ENCODE assay signal across 8 cellular contexts in genomic region chr6:35725721-35726438, GRCh38. TPM values are rescaled to one million over a fixed set of nuclear protein-coding genes. Genes with fewer than 3 reads are reported as not detected.
DNase-seq lines count a peak whose midpoint lies in the region; ATAC-seq lines count a peak whose summit lies in the region.

No MANE protein-coding gene starts in this region.

- H3K27me3 ChIP-seq in H7 (ENCODE audit: control insufficient read depth, insufficient read depth, low read length) = no peaks in the 10 kb centered on the region; the same call in 1 of the 2 replicates

- H3K36me3 ChIP-seq in H7 (replicated peaks; ENCODE audit: control insufficient read depth, insufficient read depth, low read length) = no peaks in the 10 kb centered on the region

- ATAC-seq in left ventricle myocardium superior = peak; percentile 40
- ATAC-seq in HG02884 (IDR thresholded peaks at IDR 0.05; ENCODE audit: unreplicated experiment) = no peak
- no peak for ATAC-seq in GM19463 (IDR thresholded peaks at IDR 0.05; ENCODE audit: unreplicated experiment)

- H3K4me3 ChIP-seq in H7 (ENCODE audit: insufficient read depth, low read depth, low read length) = no peak overlapping the region
- H3K4me3 ChIP-seq in skeletal muscle cell (ENCODE audit: low read depth, low read length) = no peak overlapping the region

- intact Hi-C loops in left ventricle myocardium superior (cut with micrococcal nuclease) = loop anchor here (5.0 kb wide), 1 partner anchor 124 kb away; no protein-coding TSS in a partner anchor

- DNase-seq in H7 = peak; percentile 33
- DNase-seq in activated T-cell treated with anti-CD3 and anti-CD28 coated beads, Interleukin-2, amount 50 U/mL, for 48 hours = peak; percentile 69 to 72
- DNase-seq in left ventricle myocardium superior = peak; percentile 74
- DNase-seq in skeletal muscle cell (ENCODE audit: low read depth) = peak; percentile 90
- DNase-seq in stimulated activated CD8-positive, alpha-beta memory T cell treated with anti-CD3 and anti-CD28 coated beads, Interleukin-4, amount 100 ng/mL, for 48 hours = no peak
- DNase-seq in stimulated activated CD4-positive, alpha-beta T cell treated with anti-CD3 and anti-CD28 coated beads, Interleukin-4, amount 100 ng/mL, for 1 hour = no peak

RNA-seq across cellular contexts. Expression of gene ARMC12, which starts 11.0 kb away (rescaled TPM):
- 0.94 and 3.0 TPM in 2 replicates for total RNA-seq in H7 (2014; rRNA removed; shearing (Covaris generic))
- total RNA-seq in left ventricle myocardium superior = not detected

RNA-seq across cellular contexts. Expression of gene FKBP5, which starts 37.2 kb away (rescaled TPM):
- 13.2 and 15.0 TPM in 2 replicates for total RNA-seq in H7 (2014; rRNA removed; shearing (Covaris generic))
- 82.8 TPM for total RNA-seq in left ventricle myocardium superior

RNA-seq across cellular contexts. Expression of gene CLPSL2, which starts 50.5 kb away (rescaled TPM):
- 4.2 and 10.8 TPM in 2 replicates for total RNA-seq in H7 (2014; rRNA removed; shearing (Covaris generic))
- not detected for total RNA-seq in left ventricle myocardium superior

RNA-seq across cellular contexts. Expression of gene CLPSL1, which starts 54.9 kb away (rescaled TPM):
- total RNA-seq in H7 (2014; rRNA removed; shearing (Covaris generic)) = not detected in 2 replicates
- not detected for total RNA-seq in left ventricle myocardium superior

Comparison
In these comparisons a context has a peak if more than half of its experiments do, and no peak if none do; other contexts are left out.
1. DNase-seq: peak in H7 (single experiment), activated T-cell treated with anti-CD3 and anti-CD28 coated beads, Interleukin-2, amount 50 U/mL, for 48 hours (2 of 2), left ventricle myocardium superior (single experiment) and skeletal muscle cell (single experiment); none in stimulated activated CD8-positive, alpha-beta memory T cell treated with anti-CD3 and anti-CD28 coated beads, Interleukin-4, amount 100 ng/mL, for 48 hours (single experiment) and stimulated activated CD4-positive, alpha-beta T cell treated with anti-CD3 and anti-CD28 coated beads, Interleukin-4, amount 100 ng/mL, for 1 hour (single experiment).